21 cellular contexts compared by ENCODE assay signal in genomic region chr20:55538261-55538908, GRCh38.
A peak's percentile ranks its signal among the peaks of the same experiment; 100 is the strongest.
DNase-seq lines count a peak whose midpoint lies in the region; ATAC-seq, FAIRE-seq and TF ChIP-seq lines count a peak whose summit lies in the region.
"Had no signal": no experiment of that assay in that cellular context is flagged by ENCODE, and none has a peak within 500 bp of the region (broad histone marks: within the 10 kb centered on the region; RNA-seq: fewer than 3 reads in every experiment).

No MANE protein-coding gene starts in this region.

- POLR2A ChIA-PET in MCF 10A (lab: Yijun Ruan, JAX) = interaction anchor here (0.6 kb wide), 2 partner anchors 15 to 1343 kb away, joined by 3 to 4 read pairs; no protein-coding TSS in a partner anchor

- H3K4me1 ChIP-seq in breast epithelium (no peaks in the 10 kb centered on the region), keratinocyte (ENCODE audit: control insufficient read depth, extremely low read depth, insufficient read depth, low read length) (peaks cover 28% of the 10 kb centered on the region)
- H3K4me1 ChIP-seq: Peyer's patch had no signal

- no peaks in the 10 kb centered on the region for H4K20me1 ChIP-seq in keratinocyte (ENCODE audit: control insufficient read depth, extremely low read depth, insufficient read depth, low read length)

- BruUV-seq in MCF 10A (replicated peaks; lab: Mats Ljungman, UMichigan) = TSS peak; percentile 67

- intact Hi-C loops in MCF 10A (cut with micrococcal nuclease) (no loop called here), breast epithelium (cut with DNase I; ENCODE audit: low total_unique reads) (loop anchor here (10.0 kb wide), 1 partner anchor 1916 kb away; no protein-coding TSS in a partner anchor)

- FAIRE-seq in bronchial epithelial cell (lab: Jason Lieb, UNC) (no peak), keratinocyte (lab: Jason Lieb, UNC) (no peak)
- FAIRE-seq: G401.6, HepG2 had no signal

- peak overlapping the region; percentile 61 for H3K27ac Mint-ChIP-seq in MCF 10A (ENCODE audit: low read depth, unreplicated experiment)
- H3K27ac Mint-ChIP-seq: B cell had no signal

- H3K27me3 Mint-ChIP-seq in MCF 10A (ENCODE audit: insufficient read depth, unreplicated experiment) = no peaks in the 10 kb centered on the region
- H3K27me3 Mint-ChIP-seq: B cell had no signal

- H3K36me3 ChIP-seq in breast epithelium = no peaks in the 10 kb centered on the region
- H3K36me3 ChIP-seq in bronchial epithelial cell (ENCODE audit: control insufficient read depth, insufficient read depth, low read length) = no peaks in the 10 kb centered on the region
- no peaks in the 10 kb centered on the region for H3K36me3 ChIP-seq in keratinocyte (ENCODE audit: control insufficient read depth in 2 of 2, extremely low read depth in 1 of 2, insufficient read depth in 2 of 2, low read length in 2 of 2)
- H3K36me3 ChIP-seq: Peyer's patch had no signal

- no peaks in the 10 kb centered on the region for H3K9me1 ChIP-seq in keratinocyte (ENCODE audit: control insufficient read depth, extremely low read depth, insufficient read depth, low read length)

- no peaks in the 10 kb centered on the region for H3K79me2 ChIP-seq in keratinocyte (ENCODE audit: control insufficient read depth, insufficient read depth, low read length)

- no peak overlapping the region for H3K27ac ChIP-seq in breast epithelium
- H3K27ac ChIP-seq in keratinocyte (ENCODE audit: control insufficient read depth, insufficient read depth, low read length) = peak overlapping the region; percentile 95
- H3K27ac ChIP-seq: GM23248, Peyer's patch had no signal

- peaks cover 14% of the 10 kb centered on the region for H3K4me1 Mint-ChIP-seq in MCF 10A (ENCODE audit: insufficient read depth, unreplicated experiment)
- H3K4me1 Mint-ChIP-seq: B cell had no signal

- peaks cover 33% of the 10 kb centered on the region for H3K9me3 Mint-ChIP-seq in MCF 10A (ENCODE audit: unreplicated experiment)

- H3K4me2 ChIP-seq in keratinocyte (ENCODE audit: control insufficient read depth, extremely low read depth, insufficient read depth, low read depth, low read length) = peak overlapping the region; percentile 60

- no peak for TF ChIP-seq POLR2A in breast epithelium (IDR thresholded peaks at IDR 0.05)
- no peak for TF ChIP-seq POLR2A in erythroblast (IDR thresholded peaks at IDR 0.05; ENCODE audit: low read length)

- no peaks in the 10 kb centered on the region for H3K36me3 Mint-ChIP-seq in MCF 10A (ENCODE audit: insufficient read depth, unreplicated experiment)

- H3K27me3 ChIP-seq in breast epithelium (no peaks in the 10 kb centered on the region), bronchial epithelial cell (ENCODE audit: control insufficient read depth, insufficient read depth, low read length) (no peaks in the 10 kb centered on the region), keratinocyte (ENCODE audit: control insufficient read depth, extremely low read depth, insufficient read depth, low read length) (no peaks in the 10 kb centered on the region)
- H3K27me3 ChIP-seq: Peyer's patch had no signal

- ATAC-seq in GM18519 (IDR thresholded peaks at IDR 0.05; ENCODE audit: low FRiP score, unreplicated experiment) (no peak), GM19397 (IDR thresholded peaks at IDR 0.05; ENCODE audit: unreplicated experiment) (no peak)
- ATAC-seq: HCT116, HepG2 had no signal

- CTCF ChIA-PET in MCF 10A (lab: Yijun Ruan, JAX) = no interaction called here

- dilution Hi-C loops in keratinocyte (cut with MboI; ENCODE audit: extremely low pct_ligation_motif_present, low sequenced_read_pairs) = no loop called here

- no peak overlapping the region for H2AFZ ChIP-seq in keratinocyte (ENCODE audit: control insufficient read depth, low read length)
- H2AFZ ChIP-seq: GM23248 had no signal

- H3K4me3 ChIP-seq in breast epithelium (no peak overlapping the region), bronchial epithelial cell (ENCODE audit: low read depth, low read length) (no peak overlapping the region), keratinocyte (ENCODE audit: control insufficient read depth in 2 of 3, extremely low read depth in 1 of 3, insufficient read depth in 2 of 3, low read depth in 1 of 3, low read length in 3 of 3) (no peak overlapping the region)
- H3K4me3 ChIP-seq: GM23248, Peyer's patch had no signal

- peak overlapping the region; percentile 29 for H3K9ac ChIP-seq in keratinocyte (ENCODE audit: control insufficient read depth, extremely low read depth, insufficient read depth, low read length)
- H3K9ac ChIP-seq: GM23248 had no signal

- H3K4me3 Mint-ChIP-seq in MCF 10A (ENCODE audit: unreplicated experiment) = no peak overlapping the region
- H3K4me3 Mint-ChIP-seq: B cell had no signal

- DNase-seq in MCF 10A (ENCODE audit: unreplicated experiment) = no peak
- no peak for DNase-seq in breast epithelium (ENCODE audit: low spot score in 2 of 2)
- DNase-seq in bronchial epithelial cell (ENCODE audit: low read depth) = peak; percentile 76
- no peak for DNase-seq in keratinocyte (ENCODE audit: low read depth, low spot score)
- DNase-seq in erythroblast (lab: John Stamatoyannopoulos, UW) = no peak
- DNase-seq in retina = no peak
- DNase-seq: 8988T, DND-41, GM23248, KBM-7, MV-4-11, NCI-H1417, NCI-H1930, Peyer's patch, Right ventricle myocardium superior had no signal

- no peak for TF ChIP-seq CTCF in MCF 10A (IDR thresholded peaks at IDR 0.05; ENCODE audit: unreplicated experiment)
- TF ChIP-seq CTCF in breast epithelium (IDR thresholded peaks at IDR 0.05) = no peak
- TF ChIP-seq CTCF in bronchial epithelial cell (IDR thresholded peaks at IDR 0.05; ENCODE audit: insufficient read depth, low read length, severe bottlenecking) = no peak
- TF ChIP-seq CTCF in keratinocyte (optimal IDR thresholded peaks at IDR 0.05 in 1 of 3, IDR thresholded peaks at IDR 0.05 in 1 of 3, conservative IDR thresholded peaks at IDR 0.05 in 1 of 3; ENCODE audit: extremely low read depth in 1 of 3, insufficient read depth in 2 of 3, low read length in 3 of 3) = no peak

- H3K9me3 ChIP-seq in breast epithelium = no peaks in the 10 kb centered on the region
- no peaks in the 10 kb centered on the region for H3K9me3 ChIP-seq in keratinocyte (ENCODE audit: control insufficient read depth, low read depth, low read length)
- H3K9me3 ChIP-seq: Peyer's patch had no signal
